ENCODE assay signal across 11 cellular contexts in the genomic region with DNA sequence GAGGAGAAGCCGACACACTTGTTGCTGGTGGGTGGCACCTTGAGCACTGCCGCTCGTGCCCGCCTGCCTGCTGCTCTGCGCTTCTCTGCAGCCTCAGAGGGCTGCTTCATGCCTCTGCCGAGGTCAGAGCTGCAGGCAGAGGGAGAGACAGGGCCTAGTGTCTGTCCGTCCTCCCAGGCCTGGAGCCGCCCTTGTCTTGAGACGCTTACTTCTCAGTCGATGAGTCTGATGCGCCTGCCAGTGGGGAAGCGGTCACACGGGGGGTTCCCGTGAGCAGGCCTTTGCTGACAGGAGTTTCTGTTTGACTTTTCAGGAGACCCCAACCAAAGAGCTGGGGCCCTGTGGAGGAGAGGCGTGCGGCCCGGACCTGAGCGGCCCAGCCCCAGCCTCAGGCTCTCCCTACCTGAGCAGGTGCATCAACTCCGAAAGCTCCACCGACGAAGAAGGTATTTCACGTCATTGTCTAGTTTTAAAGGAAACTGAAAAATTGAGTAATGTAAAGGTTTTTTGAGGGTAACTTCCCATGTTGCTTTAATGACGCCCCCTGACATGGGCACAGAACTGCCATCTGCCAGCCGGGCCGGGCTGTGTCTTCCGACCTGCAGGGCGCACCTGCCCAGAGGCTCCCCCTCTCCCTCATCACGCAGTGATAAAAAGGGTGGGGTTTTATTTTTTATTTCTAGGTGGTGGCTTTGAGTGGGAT. TPM values are rescaled to one million over a fixed set of nuclear protein-coding genes. Genes with fewer than 3 reads are reported as not detected.
DNase-seq lines count a peak whose midpoint lies in the region; ATAC-seq and TF ChIP-seq lines count a peak whose summit lies in the region.
"Had no signal": no experiment of that assay in that cellular context is flagged by ENCODE, and none has a peak within 500 bp of the region (broad histone marks: within the 10 kb centered on the region; RNA-seq: fewer than 3 reads in every experiment).

No MANE protein-coding gene starts in this region.

- no peaks in the 10 kb centered on the region for H3K4me1 ChIP-seq in mucosa of descending colon (ENCODE audit: low read depth)

- peaks cover 3% of the 10 kb centered on the region for H3K36me3 ChIP-seq in mucosa of descending colon (ENCODE audit: low read depth)

- intact Hi-C loops in mucosa of descending colon (cut with DNase I, micrococcal nuclease): no loop called here

- peak; percentile 86 for DNase-seq in GM20000 (ENCODE audit: low spot score)
- no peak for DNase-seq in mucosa of descending colon
- DNase-seq in amniotic stem cell (lab: John Stamatoyannopoulos, UW): no peak
- DNase-seq in hepatic stellate cell (ENCODE audit: low spot score): no peak
- DNase-seq in NCI-H2227 treated with DMSO at 0.1 percent for 48 hours (lab: John Stamatoyannopoulos, UW): no peak
- no peak for DNase-seq in SW480 (ENCODE audit: low spot score)
- DNase-seq: HCEC 1CT had no signal

- TF ChIP-seq CTCF in GM20000 (IDR thresholded peaks at IDR 0.05; ENCODE audit: extremely low read depth, missing control alignments) (no peak), mucosa of descending colon (IDR thresholded peaks at IDR 0.05) (no peak)

- H3K9me3 ChIP-seq in mucosa of descending colon: no peaks in the 10 kb centered on the region

- peak; percentile 48 for ATAC-seq in GM18502 (IDR thresholded peaks at IDR 0.05; ENCODE audit: poor library complexity, unreplicated experiment)
- peak; percentile 30 for ATAC-seq in HG03354 (IDR thresholded peaks at IDR 0.05; ENCODE audit: poor library complexity, severe bottlenecking, unreplicated experiment)
- ATAC-seq in mucosa of descending colon: peak; percentile 29

- no peak overlapping the region for H3K4me3 ChIP-seq in mucosa of descending colon

RNA-seq across cellular contexts. Expression of gene BHLHA15, which starts 7.8 kb away (rescaled TPM):
- 1 to 10 TPM in 2 of 3 donors, not detected in 1; 1.3 to 2.8 TPM for total RNA-seq in mucosa of descending colon
- total RNA-seq: G401, M059J had no signal

RNA-seq across cellular contexts. Expression of gene TECPR1, which starts 48.6 kb away (rescaled TPM):
- total RNA-seq in mucosa of descending colon: 10 to 100 TPM; 37.0 to 50.5 (median 45.5) TPM
